ENCODE assay signal across 13 cellular contexts in the genomic region with DNA sequence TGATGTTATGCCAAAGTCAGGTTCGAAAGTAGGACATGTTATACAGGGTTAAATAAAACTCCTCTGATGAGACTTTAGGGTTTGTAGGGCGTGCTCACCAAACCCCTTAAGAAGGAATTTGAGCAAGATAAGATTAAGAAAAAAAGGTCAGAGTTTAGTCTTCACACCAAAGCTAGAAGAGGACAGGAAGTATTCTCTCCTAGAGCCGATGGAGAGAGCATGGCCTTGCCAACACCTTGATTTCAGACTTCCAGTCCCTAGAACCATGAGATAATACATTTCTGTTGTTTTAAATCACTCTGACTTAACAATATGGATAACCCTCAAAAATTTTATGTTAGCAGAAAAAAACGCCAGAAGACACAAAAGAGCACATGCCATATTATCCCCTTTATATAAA. TPM values are rescaled to one million over a fixed set of nuclear protein-coding genes. Genes with fewer than 3 reads are reported as not detected.
DNase-seq lines count a peak whose midpoint lies in the region; ATAC-seq and TF ChIP-seq lines count a peak whose summit lies in the region.
"Had no signal": no experiment of that assay in that cellular context is flagged by ENCODE, and none has a peak within 500 bp of the region (broad histone marks: within the 10 kb centered on the region; RNA-seq: fewer than 3 reads in every experiment).

No MANE protein-coding gene starts in this region.

- H3K27ac ChIP-seq in GM23248 (peak overlapping the region; percentile 77), osteoblast (ENCODE audit: low read depth, low read length) (peak overlapping the region; percentile 75)

- peaks cover 18% of the 10 kb centered on the region for H3F3A ChIP-seq in GM23248 (ENCODE audit: insufficient read depth)

- H3K27me3 ChIP-seq in GM23248 (replicated peaks; ENCODE audit: insufficient read depth), result no peaks in the 10 kb centered on the region
- H3K27me3 ChIP-seq in adipocyte (replicated peaks; ENCODE audit: control insufficient read depth, insufficient read depth, low read length), result no peaks in the 10 kb centered on the region
- no peaks in the 10 kb centered on the region for H3K27me3 ChIP-seq in osteoblast (ENCODE audit: insufficient read depth, low read length)

- peak; percentile 45 to 55 for ATAC-seq in left cardiac atrium
- ATAC-seq in HG03442 (IDR thresholded peaks at IDR 0.05; ENCODE audit: unreplicated experiment), result no peak
- no peak for ATAC-seq in GM19351 (IDR thresholded peaks at IDR 0.05; ENCODE audit: unreplicated experiment)

- H4K20me1 ChIP-seq in GM23248 (ENCODE audit: insufficient read depth) (no peaks in the 10 kb centered on the region), osteoblast (ENCODE audit: insufficient read depth, low read length) (no peaks in the 10 kb centered on the region)

- in situ Hi-C loops in GM23248 (cut with MboI), result no loop called here

- H2AFZ ChIP-seq in GM23248, result no peak overlapping the region
- H2AFZ ChIP-seq in osteoblast (ENCODE audit: low read length), result no peak overlapping the region

- no peaks in the 10 kb centered on the region for H3K79me2 ChIP-seq in GM23248 (ENCODE audit: insufficient read depth)
- H3K79me2 ChIP-seq in osteoblast (ENCODE audit: insufficient read depth, low read length), result no peaks in the 10 kb centered on the region

- H3K9me3 ChIP-seq in GM23248 (ENCODE audit: low read depth) (no peaks in the 10 kb centered on the region), adipocyte (ENCODE audit: control insufficient read depth, low read length) (peaks cover 12% of the 10 kb centered on the region), osteoblast (ENCODE audit: low read depth, low read length) (no peaks in the 10 kb centered on the region)

- intact Hi-C loops in left cardiac atrium (cut with DNase I), result loop anchor here in 1 of 2 donors (2.0 kb wide), 1 partner anchor 70 kb away; no protein-coding TSS in a partner anchor

- no peaks in the 10 kb centered on the region for H3K9me2 ChIP-seq in GM23248 (ENCODE audit: insufficient read depth)

- H3K4me3 ChIP-seq in GM23248 (no peak overlapping the region), adipocyte (ENCODE audit: low read length) (no peak overlapping the region), osteoblast (ENCODE audit: insufficient read depth, low read length) (no peak overlapping the region)

- TF ChIP-seq CTCF in osteoblast (IDR thresholded peaks at IDR 0.05; ENCODE audit: extremely low read depth, low read depth, low read length), result no peak

- H3K36me3 ChIP-seq in GM23248 (ENCODE audit: low read depth) (no peaks in the 10 kb centered on the region), adipocyte (ENCODE audit: control insufficient read depth, insufficient read depth, low read length, severe bottlenecking) (no peaks in the 10 kb centered on the region), osteoblast (ENCODE audit: insufficient read depth, low read length) (no peaks in the 10 kb centered on the region)

- peak overlapping the region; percentile 41 for H3K4me2 ChIP-seq in GM23248 (ENCODE audit: unreplicated experiment)
- H3K4me2 ChIP-seq in osteoblast (ENCODE audit: insufficient read depth, low read length), result peak overlapping the region; percentile 5

- H3K9ac ChIP-seq in GM23248 (no peak overlapping the region), adipocyte (ENCODE audit: low read length) (peak overlapping the region; percentile 20)

- WGBS in GM23248 (ENCODE audit: low coverage in 1 of 2, low lambda C conversion rate in 2 of 2, missing lambda C conversion rate in 2 of 2), 2 experiments, result 48 to 53% methylated on average over 4 of the region's 4 CpGs

- DNase-seq in GM23248 (no peak), adipocyte (ENCODE audit: low read depth) (no peak), left cardiac atrium (no peak), osteoblast (ENCODE audit: insufficient read length, low spot score, missing footprints) (no peak), RPMI8226 (no peak)
- DNase-seq: COR-L47, DMS153, H9, KG1, NCI-H1092 treated with DMSO at 0.1 percent for 48 hours, NCI-H510A treated with DMSO at 0.1 percent for 48 hours had no signal

- H3K4me1 ChIP-seq in GM23248 (ENCODE audit: insufficient read depth) (peaks cover 16% of the 10 kb centered on the region), adipocyte (ENCODE audit: control insufficient read depth, insufficient read depth, low read length) (peaks cover 11% of the 10 kb centered on the region), osteoblast (ENCODE audit: insufficient read depth, low read length) (peaks cover 10% of the 10 kb centered on the region)

RNA-seq across cellular contexts. Expression of gene PLCXD3, which starts 16.3 kb away (rescaled TPM):
- 0.13 and 0.22 TPM in 2 replicates for total RNA-seq in GM23248 (2014; rRNA removed; shearing (Covaris generic))
- 0.09 and 0.13 TPM in 2 replicates for polyA plus RNA-seq in GM23248 (2016; fragmentation: Nextera tagmentation; extraction: Ambion mirVana)
- total RNA-seq in left cardiac atrium (10 to 100 TPM; 25.2 to 39.6 TPM), osteoblast (0.36 TPM in 1 of 2 replicates, not detected in the other)
- total RNA-seq: H9 had no signal

Comparison
In these comparisons a context has a peak if more than half of its experiments do, and no peak if none do; other contexts are left out.
1. ATAC-seq: peak in left cardiac atrium (2 of 2); none in HG03442 (single experiment) and GM19351 (single experiment).
2. RNA of gene PLCXD3, which starts 16.3 kb away (total RNA-seq): 25.2 to 39.6 TPM in left cardiac atrium; 0.36 TPM in osteoblast and 0.13 to 0.22 TPM in GM23248; every median in the first group is over 10 times any median in the second.